8 cellular contexts compared by ENCODE assay signal in the genomic region with DNA sequence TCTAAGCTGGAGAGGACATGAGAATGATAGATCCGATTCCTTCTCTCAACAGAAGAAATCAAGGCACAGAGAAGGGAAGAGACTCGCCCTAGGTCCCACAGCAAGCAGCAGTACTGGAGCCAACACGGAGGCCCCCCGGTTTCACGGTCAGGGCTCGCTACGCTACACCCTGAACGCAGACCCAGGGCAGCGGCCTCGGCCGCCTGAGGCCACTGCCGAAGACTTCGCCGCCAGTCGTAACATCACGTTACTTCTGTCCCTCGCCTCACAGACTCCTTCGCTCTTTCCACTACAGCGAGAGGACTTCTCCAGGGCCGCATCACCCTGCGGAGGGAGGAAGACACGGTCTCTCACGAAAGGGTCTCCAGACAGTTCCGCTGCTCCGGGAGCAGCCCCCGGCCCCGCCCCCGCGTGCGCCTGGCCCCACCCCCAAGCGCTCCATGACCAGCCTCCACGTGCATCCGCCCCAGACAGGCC. TPM values are rescaled to one million over a fixed set of nuclear protein-coding genes. Genes with fewer than 3 reads are reported as not detected.
DNase-seq lines count a peak whose midpoint lies in the region; ATAC-seq and TF ChIP-seq lines count a peak whose summit lies in the region.

No MANE protein-coding gene starts in this region.

- peak overlapping the region; percentile 94 for H3K27ac Mint-ChIP-seq in activated CD8-positive, alpha-beta memory T cell treated with anti-CD3 and anti-CD28 coated beads, Interleukin-2, amount 10 ng/mL, durations not matched to agents 7 days and 5 days
- H3K27ac Mint-ChIP-seq in brain, result peak overlapping the region; percentile 67 to 93 (median 89)

- no peak for DNase-seq in activated CD8-positive, alpha-beta memory T cell treated with anti-CD3 and anti-CD28 coated beads, Interleukin-2, amount 10 ng/mL, durations not matched to agents 7 days and 5 days
- no peak for DNase-seq in activated CD8-positive, alpha-beta memory T cell treated with anti-CD3 and anti-CD28 coated beads for 24 hours
- DNase-seq in HuH-7 (ENCODE audit: low spot score) (no peak), SHP77 (lab: John Stamatoyannopoulos, UW) (no peak), kidney tubule cell (ENCODE audit: low spot score) (no peak)

- peaks cover 24% of the 10 kb centered on the region for H3K27me3 Mint-ChIP-seq in activated CD8-positive, alpha-beta memory T cell treated with anti-CD3 and anti-CD28 coated beads, Interleukin-2, amount 10 ng/mL, durations not matched to agents 7 days and 5 days
- peaks cover 12% of the 10 kb centered on the region for H3K27me3 Mint-ChIP-seq in brain

- H3K9me3 ChIP-seq in mesodermal cell (ENCODE audit: control insufficient read depth, low read length), result no peaks in the 10 kb centered on the region

- peak overlapping the region; percentile 91 for H3K4me3 Mint-ChIP-seq in activated CD8-positive, alpha-beta memory T cell treated with anti-CD3 and anti-CD28 coated beads, Interleukin-2, amount 10 ng/mL, durations not matched to agents 7 days and 5 days
- H3K4me3 Mint-ChIP-seq in brain, result peak overlapping the region; percentile 95 to 97 (median 96)

- H3K9me3 Mint-ChIP-seq in activated CD8-positive, alpha-beta memory T cell treated with anti-CD3 and anti-CD28 coated beads, Interleukin-2, amount 10 ng/mL, durations not matched to agents 7 days and 5 days (ENCODE audit: low read depth), result no peaks in the 10 kb centered on the region
- peaks cover 0 to 3% (median 0%) of the 10 kb centered on the region in 5 experiments for H3K9me3 Mint-ChIP-seq in brain

- ATAC-seq in activated CD8-positive, alpha-beta memory T cell treated with anti-CD3 and anti-CD28 coated beads, Interleukin-2, amount 10 ng/mL, durations not matched to agents 7 days and 5 days, result no peak
- ATAC-seq in HG03378 (IDR thresholded peaks at IDR 0.05; ENCODE audit: unreplicated experiment), result peak; percentile 17

- WGBS in mesodermal cell (ENCODE audit: insufficient coverage in 2 of 2), 2 experiments, result 27 to 33% methylated on average over 24 to 28 of the region's 33 CpGs

- peaks cover 2% of the 10 kb centered on the region for H3K36me3 Mint-ChIP-seq in activated CD8-positive, alpha-beta memory T cell treated with anti-CD3 and anti-CD28 coated beads, Interleukin-2, amount 10 ng/mL, durations not matched to agents 7 days and 5 days
- H3K36me3 Mint-ChIP-seq in brain, result peaks cover 12% of the 10 kb centered on the region

- no peaks in the 10 kb centered on the region for H3K4me1 ChIP-seq in mesodermal cell (ENCODE audit: control insufficient read depth, insufficient read depth, low read length, poor library complexity, severe bottlenecking)

- no peak for TF ChIP-seq CTCF in brain (conservative IDR thresholded peaks at IDR 0.05)

- H3K4me3 ChIP-seq in mesodermal cell (ENCODE audit: extremely low read depth, insufficient read depth, low read length, poor library complexity, severe bottlenecking), result peak overlapping the region; percentile 73

- no peak overlapping the region for H3K27ac ChIP-seq in mesodermal cell (ENCODE audit: low read depth, low read length, severe bottlenecking)

- H3K4me1 Mint-ChIP-seq in activated CD8-positive, alpha-beta memory T cell treated with anti-CD3 and anti-CD28 coated beads, Interleukin-2, amount 10 ng/mL, durations not matched to agents 7 days and 5 days, result peaks cover 9% of the 10 kb centered on the region
- H3K4me1 Mint-ChIP-seq in brain, result peaks cover 16% of the 10 kb centered on the region

- CTCF ChIA-PET in activated CD8-positive, alpha-beta memory T cell treated with anti-CD3 and anti-CD28 coated beads, Interleukin-2, amount 10 ng/mL, durations not matched to agents 7 days and 5 days (lab: Charles Lee), result interaction anchor here (0.6 to 3.2 kb wide), 7 partner anchors 16 to 412 kb away, joined by 3 to 18 read pairs (median 3); partner anchors contain the start of gene RBM25

- peaks cover 14% of the 10 kb centered on the region for H3K36me3 ChIP-seq in mesodermal cell (ENCODE audit: control insufficient read depth, insufficient read depth, low read length)

RNA-seq across cellular contexts. Expression of gene DCAF4, which starts 0.4 kb away (rescaled TPM):
- 10 to 100 TPM; 17.3 to 23.1 TPM for total RNA-seq in activated CD8-positive, alpha-beta memory T cell treated with anti-CD3 and anti-CD28 coated beads, Interleukin-2, amount 10 ng/mL, durations not matched to agents 7 days and 5 days
- polyA plus RNA-seq in brain (ENCODE audit: insufficient read depth, low read depth, low replicate concordance), result 6.0 TPM
- 9.1 TPM for polyA plus RNA-seq in mesodermal cell (2013, experiment 1 of 2)
- polyA plus RNA-seq in mesodermal cell (2013, experiment 2 of 2), result 9.1 TPM

RNA-seq across cellular contexts. Expression of gene DPF3, which starts 32.0 kb away (rescaled TPM):
- 10 to 100 TPM; 10.2 to 12.2 TPM for total RNA-seq in activated CD8-positive, alpha-beta memory T cell treated with anti-CD3 and anti-CD28 coated beads, Interleukin-2, amount 10 ng/mL, durations not matched to agents 7 days and 5 days
- 2.3 TPM for polyA plus RNA-seq in brain (ENCODE audit: insufficient read depth, low read depth, low replicate concordance)
- 1.9 TPM for polyA plus RNA-seq in mesodermal cell (2013, experiment 1 of 2)
- polyA plus RNA-seq in mesodermal cell (2013, experiment 2 of 2), result 3.5 TPM
